In genomic region chr4:163548481-163549243, GRCh38 we compare ENCODE assay signal across 8 cellular contexts. TPM values are rescaled to one million over a fixed set of nuclear protein-coding genes. Genes with fewer than 3 reads are reported as not detected.
DNase-seq lines count a peak whose midpoint lies in the region; ATAC-seq and TF ChIP-seq lines count a peak whose summit lies in the region.

No MANE protein-coding gene starts in this region.

- CTCF ChIA-PET in activated CD8-positive, alpha-beta T cell treated with anti-CD3 and anti-CD28 coated beads for 36 hours (lab: Charles Lee) = interaction anchor here (0.8 to 10.1 kb wide), 20 partner anchors 9 to 1183 kb away, joined by 3 to 250 read pairs (median 6); partner anchors contain the start of gene TMA16

- no peak for DNase-seq in Right ventricle myocardium inferior (ENCODE audit: missing footprints)
- DNase-seq in cardiac septum (ENCODE audit: low spot score) = no peak
- DNase-seq in NCI-H2196 (lab: John Stamatoyannopoulos, UW; ENCODE audit: unreplicated experiment) = peak; percentile 2
- DNase-seq in activated CD8-positive, alpha-beta T cell treated with anti-CD3 and anti-CD28 coated beads for 36 hours = peak; percentile 9
- DNase-seq in glomerular visceral epithelial cell (ENCODE audit: extremely low spot score) = peak; percentile 46
- DNase-seq in sciatic nerve (ENCODE audit: low spot score) = no peak
- no peak for DNase-seq in stimulated activated CD4-positive, alpha-beta T cell treated with anti-CD3 and anti-CD28 coated beads, Interleukin-4, amount 100 ng/mL, for 1 hour

- no peaks in the 10 kb centered on the region for H3K36me3 Mint-ChIP-seq in activated CD8-positive, alpha-beta T cell treated with anti-CD3 and anti-CD28 coated beads for 36 hours (ENCODE audit: low read depth)

- no peak overlapping the region for H3K4me3 Mint-ChIP-seq in activated CD8-positive, alpha-beta T cell treated with anti-CD3 and anti-CD28 coated beads for 36 hours

- no peaks in the 10 kb centered on the region for H3K9me3 Mint-ChIP-seq in activated CD8-positive, alpha-beta T cell treated with anti-CD3 and anti-CD28 coated beads for 36 hours

- TF ChIP-seq CTCF in activated CD8-positive, alpha-beta T cell treated with anti-CD3 and anti-CD28 coated beads for 36 hours (IDR thresholded peaks at IDR 0.05) = peak; percentile 69

- ATAC-seq in Right ventricle myocardium inferior (peak; percentile 60), HG02798 (IDR thresholded peaks at IDR 0.05; ENCODE audit: poor library complexity, unreplicated experiment) (peak; percentile 37), sciatic nerve (peak; percentile 56)
- peak; percentile 64 for ATAC-seq in activated CD8-positive, alpha-beta T cell treated with anti-CD3 and anti-CD28 coated beads for 36 hours

- H3K4me1 Mint-ChIP-seq in activated CD8-positive, alpha-beta T cell treated with anti-CD3 and anti-CD28 coated beads for 36 hours (ENCODE audit: low read depth) = peaks cover 15% of the 10 kb centered on the region

- POLR2A ChIA-PET in activated CD8-positive, alpha-beta T cell treated with anti-CD3 and anti-CD28 coated beads for 36 hours (lab: Charles Lee) = interaction anchor here (0.5 to 2.3 kb wide), 2 partner anchors 54 to 387 kb away, joined by 3 to 10 read pairs; partner anchors contain the start of gene TMA16

- H3K27me3 Mint-ChIP-seq in activated CD8-positive, alpha-beta T cell treated with anti-CD3 and anti-CD28 coated beads for 36 hours = no peaks in the 10 kb centered on the region

- intact Hi-C loops in Right ventricle myocardium inferior (cut with DNase I) (loop anchor here (2.0 to 10.0 kb wide), 2 partner anchors 64 to 384 kb away; partner anchors contain the start of gene NAF1), cardiac septum (cut with DNase I) (loop anchor here (2.0 to 10.0 kb wide), 2 partner anchors 64 to 1054 kb away; no protein-coding TSS in a partner anchor), sciatic nerve (cut with DNase I) (loop anchor here (10.0 kb wide), 1 partner anchor 54 kb away; the partner anchor contains the start of gene TMA16)
- intact Hi-C loops in activated CD8-positive, alpha-beta T cell treated with anti-CD3 and anti-CD28 coated beads for 36 hours (cut with micrococcal nuclease) = no loop called here

- H3K27ac Mint-ChIP-seq in activated CD8-positive, alpha-beta T cell treated with anti-CD3 and anti-CD28 coated beads for 36 hours = no peak overlapping the region

RNA-seq across cellular contexts. Expression of gene TMA16, which starts 54.2 kb away (rescaled TPM):
- total RNA-seq in Right ventricle myocardium inferior = 9.6 TPM
- 12.3 TPM for total RNA-seq in cardiac septum
- 10 to 100 TPM; 53.5 to 58.4 TPM for total RNA-seq in activated CD8-positive, alpha-beta T cell treated with anti-CD3 and anti-CD28 coated beads for 36 hours
- 28.0 TPM for total RNA-seq in sciatic nerve

Comparison
In these comparisons a context has a peak if more than half of its experiments do, and no peak if none do; other contexts are left out.
1. DNase-seq: peak in NCI-H2196 (single experiment), activated CD8-positive, alpha-beta T cell treated with anti-CD3 and anti-CD28 coated beads for 36 hours (single experiment) and glomerular visceral epithelial cell (single experiment); none in Right ventricle myocardium inferior (single experiment), cardiac septum (single experiment), sciatic nerve (single experiment) and stimulated activated CD4-positive, alpha-beta T cell treated with anti-CD3 and anti-CD28 coated beads, Interleukin-4, amount 100 ng/mL, for 1 hour (single experiment).
2. Peak in every context shown above with its lines, with median percentiles within 50 percentile points of each other: ATAC-seq.